Comparison of ENCODE assay signal across 11 cellular contexts in genomic region chr22:38187413-38188212, GRCh38. TPM values are rescaled to one million over a fixed set of nuclear protein-coding genes. Genes with fewer than 3 reads are reported as not detected.
DNase-seq lines count a peak whose midpoint lies in the region; TF ChIP-seq lines count a peak whose summit lies in the region.
"Had no signal": no experiment of that assay in that cellular context is flagged by ENCODE, and none has a peak within 500 bp of the region (broad histone marks: within the 10 kb centered on the region; RNA-seq: fewer than 3 reads in every experiment).

No MANE protein-coding gene starts in this region.

- H3K9me3 Mint-ChIP-seq in activated CD4-positive, alpha-beta T cell treated with anti-CD3 and anti-CD28 coated beads, Interleukin-2, amount 10 ng/mL, durations not matched to agents 24 days and 14 days: no peaks in the 10 kb centered on the region

- H3K27ac Mint-ChIP-seq in activated CD4-positive, alpha-beta T cell treated with anti-CD3 and anti-CD28 coated beads, Interleukin-2, amount 10 ng/mL, durations not matched to agents 24 days and 14 days: no peak overlapping the region
- H3K27ac Mint-ChIP-seq: endodermal cell, GM23338 had no signal

- no peak for TF ChIP-seq POLR2A in erythroblast (IDR thresholded peaks at IDR 0.05; ENCODE audit: low read length)

- peaks cover 15% of the 10 kb centered on the region for H3K27me3 Mint-ChIP-seq in activated CD4-positive, alpha-beta T cell treated with anti-CD3 and anti-CD28 coated beads, Interleukin-2, amount 10 ng/mL, durations not matched to agents 24 days and 14 days

- no peaks in the 10 kb centered on the region for H3K4me1 Mint-ChIP-seq in activated CD4-positive, alpha-beta T cell treated with anti-CD3 and anti-CD28 coated beads, Interleukin-2, amount 10 ng/mL, durations not matched to agents 24 days and 14 days

- DNase-seq in COLO668 (lab: John Stamatoyannopoulos, UW; ENCODE audit: unreplicated experiment) (peak; percentile 47), NCI-H1105 (lab: John Stamatoyannopoulos, UW) (peak; percentile 44), cerebellum (ENCODE audit: low spot score) (peak; percentile 55), myocyte (ENCODE audit: low read depth) (peak; percentile 85), erythroblast (lab: John Stamatoyannopoulos, UW) (no peak), GM19238 (ENCODE audit: insufficient read length, low spot score) (no peak)
- DNase-seq in stimulated activated naive CD4-positive, alpha-beta T cell (lab: John Stamatoyannopoulos, UW): no peak
- no peak for DNase-seq in activated CD4-positive, alpha-beta T cell treated with anti-CD3 and anti-CD28 coated beads, Interleukin-2, amount 10 ng/mL, durations not matched to agents 24 days and 14 days
- DNase-seq: activated CD8-positive, alpha-beta memory T cell treated with anti-CD3 and anti-CD28 coated beads, Interleukin-2, amount 50 U/mL, for 48 hours; endodermal cell had no signal

- intact Hi-C loops in activated CD4-positive, alpha-beta T cell treated with anti-CD3 and anti-CD28 coated beads, Interleukin-2, amount 10 ng/mL, durations not matched to agents 24 days and 14 days (cut with micrococcal nuclease): no loop called here

- no peak overlapping the region for H3K4me3 Mint-ChIP-seq in activated CD4-positive, alpha-beta T cell treated with anti-CD3 and anti-CD28 coated beads, Interleukin-2, amount 10 ng/mL, durations not matched to agents 24 days and 14 days
- H3K4me3 Mint-ChIP-seq: endodermal cell, GM23338 had no signal

- H3K36me3 Mint-ChIP-seq in activated CD4-positive, alpha-beta T cell treated with anti-CD3 and anti-CD28 coated beads, Interleukin-2, amount 10 ng/mL, durations not matched to agents 24 days and 14 days (ENCODE audit: low read depth): no peaks in the 10 kb centered on the region

RNA-seq across cellular contexts. Expression of gene PLA2G6, which starts 6.0 kb away (rescaled TPM):
- 19.9 TPM for total RNA-seq in cerebellum
- 15.6 and 18.9 TPM in 2 replicates for total RNA-seq in myocyte
- polyA plus RNA-seq in myocyte (2012): 14.7 TPM
- 34.3 and 43.2 TPM in 2 replicates for total RNA-seq in activated CD4-positive, alpha-beta T cell treated with anti-CD3 and anti-CD28 coated beads, Interleukin-2, amount 10 ng/mL, durations not matched to agents 24 days and 14 days

RNA-seq across cellular contexts. Expression of gene MAFF, which starts 14.2 kb away (rescaled TPM):
- total RNA-seq in cerebellum (5.2 TPM), myocyte (4.1 and 8.7 TPM in 2 replicates)
- 7.4 TPM for polyA plus RNA-seq in myocyte (2012)
- total RNA-seq in activated CD4-positive, alpha-beta T cell treated with anti-CD3 and anti-CD28 coated beads, Interleukin-2, amount 10 ng/mL, durations not matched to agents 24 days and 14 days: 12.6 and 12.8 TPM in 2 replicates

Comparison
In these comparisons a context has a peak if more than half of its experiments do, and no peak if none do; other contexts are left out.
1. DNase-seq: peak in COLO668 (single experiment), NCI-H1105 (single experiment), cerebellum (single experiment) and myocyte (single experiment); none in erythroblast (0 of 2), GM19238 (single experiment), stimulated activated naive CD4-positive, alpha-beta T cell (0 of 6) and activated CD4-positive, alpha-beta T cell treated with anti-CD3 and anti-CD28 coated beads, Interleukin-2, amount 10 ng/mL, durations not matched to agents 24 days and 14 days (single experiment).